In the genomic region with DNA sequence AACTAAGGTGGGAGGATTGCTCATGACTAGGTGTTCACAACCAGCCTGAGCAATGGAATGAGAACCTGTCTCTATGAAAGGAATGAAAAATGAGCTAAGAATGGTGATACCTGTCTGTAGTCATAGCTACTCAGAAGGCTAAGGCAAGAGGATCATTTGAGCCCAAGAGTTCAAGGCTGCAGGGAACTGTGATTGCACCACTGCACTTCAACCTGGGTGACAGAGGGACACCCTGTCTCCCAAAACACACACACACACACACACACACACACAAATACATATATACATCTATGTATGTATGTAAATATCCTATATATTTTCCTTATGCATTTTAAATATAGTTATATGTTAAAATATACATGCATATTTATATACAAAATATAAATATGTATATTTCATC, we compare ENCODE assay signal across 9 cellular contexts. TPM values are rescaled to one million over a fixed set of nuclear protein-coding genes. Genes with fewer than 3 reads are reported as not detected.
"Had no signal": no experiment of that assay in that cellular context is flagged by ENCODE, and none has a peak within 500 bp of the region (broad histone marks: within the 10 kb centered on the region; RNA-seq: fewer than 3 reads in every experiment).

No MANE protein-coding gene starts in this region.

- H3K27ac Mint-ChIP-seq: GM23338, H9 had no signal

- H3K27ac ChIP-seq: HL-60 had no signal

- ATAC-seq: GM23338, K562 had no signal

- H3K4me3 Mint-ChIP-seq: GM23338, H9 had no signal

- H2AFZ ChIP-seq: GM23338 had no signal

- H3K4me2 ChIP-seq: GM23338 had no signal

- H3K4me1 Mint-ChIP-seq: GM23338, H9 had no signal

- DNase-seq: H9, HCEC 1CT, IMR-90 had no signal

- FAIRE-seq: H1, H54, K562 had no signal

- H3K4me3 ChIP-seq: K562 had no signal

RNA-seq across cellular contexts. Expression of a gene that starts 7.4 kb away (rescaled TPM):
- total RNA-seq: HT1080 had no signal

RNA-seq across cellular contexts. Expression of a gene that starts 9.9 kb away (rescaled TPM):
- total RNA-seq: HT1080 had no signal
